In genomic region chr3:157333551-157333991, GRCh38 we compare ENCODE assay signal across 1 cellular context.
TF ChIP-seq lines count a peak whose summit lies in the region.

No MANE protein-coding gene starts in this region.

TF ChIP-seq in IMR-90, 13 proteins besides CTCF, POLR2A, EP300 and RAD21:
- TF ChIP-seq RFX5 (IDR thresholded peaks at IDR 0.05; ENCODE audit: low read depth, low read length) (no peak), CEBPB (IDR thresholded peaks at IDR 0.05; ENCODE audit: low read depth, low read length) (peak; percentile 36; the same call in 1 of the 2 replicates)
